ENCODE assay signal across 16 cellular contexts in genomic region chr4:182585321-182585720, GRCh38.
"Had no signal": no experiment of that assay in that cellular context is flagged by ENCODE, and none has a peak within 500 bp of the region (broad histone marks: within the 10 kb centered on the region; RNA-seq: fewer than 3 reads in every experiment).

No MANE protein-coding gene starts in this region.

- H3K4me3 ChIP-seq: adrenal gland, gastroesophageal sphincter, hepatocyte, mucosa of descending colon, right atrium auricular region, skin epidermis had no signal

- H2AFZ ChIP-seq: hepatocyte had no signal

- H3K9me3 ChIP-seq: mucosa of descending colon had no signal

- H3K36me3 Mint-ChIP-seq: naive thymus-derived CD8-positive, alpha-beta T cell had no signal

- H3K9me3 Mint-ChIP-seq: activated T-helper 17 cell treated with anti-CD3 and anti-CD28 coated beads, Interleukin-2, amount 50 U/mL, for 72 hours had no signal

- H3K36me3 ChIP-seq: adrenal gland, gastroesophageal sphincter, right atrium auricular region had no signal

- H3K4me1 ChIP-seq: adrenal gland, gastroesophageal sphincter, right atrium auricular region had no signal

- H3K27ac Mint-ChIP-seq: activated T-helper 17 cell treated with anti-CD3 and anti-CD28 coated beads, Interleukin-2, amount 50 U/mL, for 72 hours; naive thymus-derived CD8-positive, alpha-beta T cell had no signal

- H3K4me1 Mint-ChIP-seq: activated T-helper 17 cell treated with anti-CD3 and anti-CD28 coated beads, Interleukin-2, amount 50 U/mL, for 72 hours; naive thymus-derived CD8-positive, alpha-beta T cell had no signal

- H3K4me2 ChIP-seq: hepatocyte had no signal

- H3K27ac ChIP-seq: adrenal gland, epithelial cell of prostate, gastroesophageal sphincter, hepatocyte, right atrium auricular region, skin epidermis had no signal

- ATAC-seq: activated T-helper 17 cell treated with anti-CD3 and anti-CD28 coated beads, Interleukin-2, amount 50 U/mL, for 72 hours; gastroesophageal sphincter; mucosa of descending colon; naive thymus-derived CD8-positive, alpha-beta T cell had no signal

- DNase-seq: activated CD4-positive, alpha-beta T cell treated with anti-CD3 and anti-CD28 coated beads, Interleukin-2, amount 50 U/mL, for 1 hour; activated CD4-positive, CD25-positive, alpha-beta regulatory T cell; activated naive CD4-positive, alpha-beta T cell treated with anti-CD3 and anti-CD28 coated beads, Interleukin-2, amount 50 U/mL, for 16 hours; activated T-cell treated with anti-CD3 and anti-CD28 coated beads for 4 hours; adrenal gland; central memory CD4-positive, alpha-beta T cell; effector memory CD4-positive, alpha-beta T cell; mucosa of descending colon; naive thymus-derived CD8-positive, alpha-beta T cell; nucleus accumbens had no signal

- H3K27me3 ChIP-seq: adrenal gland, gastroesophageal sphincter, hepatocyte, right atrium auricular region had no signal

- H3K4me3 Mint-ChIP-seq: activated T-helper 17 cell treated with anti-CD3 and anti-CD28 coated beads, Interleukin-2, amount 50 U/mL, for 72 hours; naive thymus-derived CD8-positive, alpha-beta T cell had no signal
